Comparison of ENCODE assay signal across 9 cellular contexts in the genomic region with DNA sequence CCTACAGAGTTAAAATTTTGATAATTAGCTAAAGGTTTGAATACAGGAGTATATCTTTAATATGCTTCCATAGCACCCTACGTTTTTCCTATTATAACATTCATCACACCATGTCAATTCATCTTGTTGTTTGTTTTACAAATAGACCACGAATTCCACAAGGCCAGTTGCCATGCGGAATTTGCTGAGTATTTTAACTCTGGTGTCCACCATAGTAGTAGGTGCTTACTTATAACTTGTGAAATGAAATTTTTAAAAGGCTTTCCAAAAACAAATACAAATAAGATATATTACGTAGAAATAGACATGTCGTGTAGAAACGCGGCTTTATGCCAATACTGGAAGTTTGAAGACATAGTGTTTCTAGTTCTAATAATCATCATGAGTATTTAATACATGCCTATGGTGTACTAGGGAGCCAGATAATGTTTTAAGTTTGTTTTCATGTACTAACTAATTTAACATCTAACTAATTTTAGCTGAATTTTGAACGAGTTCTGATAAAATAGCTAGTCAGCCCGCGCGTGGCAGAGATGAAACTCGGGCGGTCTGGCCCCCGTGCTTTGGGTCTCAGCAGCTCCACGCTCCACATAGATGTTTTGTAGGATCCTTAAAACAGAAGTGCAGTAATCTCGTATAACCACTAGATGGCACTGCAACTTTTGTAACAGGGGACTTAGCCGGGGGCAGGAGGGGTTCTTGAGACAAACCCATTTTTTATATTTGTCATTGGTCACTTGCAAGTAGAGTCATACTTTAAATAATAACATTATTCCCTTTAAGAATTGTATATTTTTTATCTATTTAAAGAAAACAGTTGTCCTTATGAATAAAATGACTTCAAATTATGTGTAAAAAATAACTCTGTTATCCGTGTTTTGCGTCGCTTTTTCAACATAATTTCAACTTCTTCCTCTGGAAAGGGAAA. TPM values are rescaled to one million over a fixed set of nuclear protein-coding genes. Genes with fewer than 3 reads are reported as not detected.
A peak's percentile ranks its signal among the peaks of the same experiment; 100 is the strongest.
DNase-seq lines count a peak whose midpoint lies in the region; TF ChIP-seq lines count a peak whose summit lies in the region.
"Had no signal": no experiment of that assay in that cellular context is flagged by ENCODE, and none has a peak within 500 bp of the region (broad histone marks: within the 10 kb centered on the region; RNA-seq: fewer than 3 reads in every experiment).

No MANE protein-coding gene starts in this region.

- CTCF ChIA-PET in CD4-positive, alpha-beta memory T cell (lab: Charles Lee; ENCODE audit: partially characterized antibody) = interaction anchor here (0.6 to 22.5 kb wide), 50 partner anchors 8 to 419 kb away, joined by 3 to 889 read pairs (median 5); a partner anchor contains a TSS

- H3F3A ChIP-seq in neural cell (ENCODE audit: insufficient read depth, low read length, poor library complexity, severe bottlenecking) = no peaks in the 10 kb centered on the region

- H3K4me3 Mint-ChIP-seq in CD4-positive, alpha-beta memory T cell = peak overlapping the region; percentile 37 to 78 (median 72)
- peak overlapping the region; percentile 64 for H3K4me3 Mint-ChIP-seq in activated T-cell treated with anti-CD3 and anti-CD28 coated beads, Interleukin-2, amount 50 U/mL, for 24 hours

- H3K27ac Mint-ChIP-seq in CD4-positive, alpha-beta memory T cell = peak overlapping the region; percentile 72 to 94 (median 85)
- peak overlapping the region; percentile 55 for H3K27ac Mint-ChIP-seq in activated T-cell treated with anti-CD3 and anti-CD28 coated beads, Interleukin-2, amount 50 U/mL, for 24 hours

- no peaks in the 10 kb centered on the region for H4K20me1 ChIP-seq in neural cell (ENCODE audit: insufficient read depth)

- H3K36me3 Mint-ChIP-seq in CD4-positive, alpha-beta memory T cell = peaks cover 32 to 36% of the 10 kb centered on the region in 2 donors
- peaks cover 39% of the 10 kb centered on the region for H3K36me3 Mint-ChIP-seq in activated T-cell treated with anti-CD3 and anti-CD28 coated beads, Interleukin-2, amount 50 U/mL, for 24 hours (ENCODE audit: low read depth)

- H3K27me3 Mint-ChIP-seq in CD4-positive, alpha-beta memory T cell = no peaks in the 10 kb centered on the region
- H3K27me3 Mint-ChIP-seq in activated T-cell treated with anti-CD3 and anti-CD28 coated beads, Interleukin-2, amount 50 U/mL, for 24 hours = no peaks in the 10 kb centered on the region

- H3K9me3 ChIP-seq in CD4-positive, alpha-beta memory T cell (ENCODE audit: control insufficient read depth in 1 of 2, low read length in 2 of 2) = no peaks in the 10 kb centered on the region
- H3K9me3 ChIP-seq in neural cell (ENCODE audit: low read length) = no peaks in the 10 kb centered on the region

- H3K9me2 ChIP-seq in neural cell (ENCODE audit: insufficient read depth, low read length) = no peaks in the 10 kb centered on the region

- peaks cover 55% of the 10 kb centered on the region for H3K4me1 ChIP-seq in CD4-positive, alpha-beta memory T cell (ENCODE audit: insufficient read depth, low read length)

- intact Hi-C loops in CD4-positive, alpha-beta memory T cell (cut with micrococcal nuclease) = loop anchor here (1.0 to 2.0 kb wide), 9 partner anchors 9 to 440 kb away; a partner anchor contains a TSS

- no peak overlapping the region for H3K4me2 ChIP-seq in neural cell (ENCODE audit: low read length)

- DNase-seq in CD4-positive, alpha-beta memory T cell = peak; percentile 67 to 75 (median 72)
- DNase-seq in GM19238 (ENCODE audit: insufficient read length, low spot score) (peak; percentile 26), HT1080 (ENCODE audit: low read depth) (peak; percentile 59), NOMO-1 treated with DMSO at 0.1 percent for 48 hours (lab: John Stamatoyannopoulos, UW; ENCODE audit: unreplicated experiment) (peak; percentile 88), fibroblast of pulmonary artery (ENCODE audit: low read depth) (peak; percentile 73), occipital lobe (lab: John Stamatoyannopoulos, UW) (no peak)
- peak; percentile 72 for DNase-seq in activated T-cell treated with anti-CD3 and anti-CD28 coated beads, Interleukin-2, amount 50 U/mL, for 24 hours

- H2AFZ ChIP-seq in neural cell (ENCODE audit: low read depth, low read length) = no peak overlapping the region

- TF ChIP-seq RAD21 in neural cell (conservative IDR thresholded peaks at IDR 0.05) = peak; percentile 80

- no peak for TF ChIP-seq EP300 in neural cell (conservative IDR thresholded peaks at IDR 0.05; ENCODE audit: poor library complexity, severe bottlenecking)

- TF ChIP-seq CTCF in fibroblast of pulmonary artery (IDR thresholded peaks at IDR 0.05; ENCODE audit: low read length, missing control alignments) (peak; percentile 83), neural cell (IDR thresholded peaks at IDR 0.05; ENCODE audit: poor library complexity, severe bottlenecking) (peak; percentile 80)

- peaks cover 29% of the 10 kb centered on the region for H3K36me3 ChIP-seq in CD4-positive, alpha-beta memory T cell (ENCODE audit: insufficient read depth, low read length)
- no peaks in the 10 kb centered on the region for H3K36me3 ChIP-seq in neural cell (ENCODE audit: insufficient read depth, low read length)

- POLR2A ChIA-PET in CD4-positive, alpha-beta memory T cell (lab: Charles Lee; ENCODE audit: partially characterized antibody) = interaction anchor here (0.8 to 15.8 kb wide), 18 partner anchors 8 to 175 kb away, joined by 3 to 422 read pairs (median 5); a partner anchor contains a TSS

- H3K27me3 ChIP-seq in CD4-positive, alpha-beta memory T cell (ENCODE audit: insufficient read depth, low read length) = no peaks in the 10 kb centered on the region
- H3K27me3 ChIP-seq in neural cell (ENCODE audit: insufficient read depth, low read depth, low read length) = no peaks in the 10 kb centered on the region

- no peaks in the 10 kb centered on the region for H3K79me2 ChIP-seq in neural cell (replicated peaks; ENCODE audit: insufficient read depth, low read length)

- peak overlapping the region; percentile 2 for H3K27ac ChIP-seq in CD4-positive, alpha-beta memory T cell (ENCODE audit: low read depth, low read length)
- H3K27ac ChIP-seq in neural cell (ENCODE audit: low read length) = peak overlapping the region; percentile 18

- H3K4me1 Mint-ChIP-seq in CD4-positive, alpha-beta memory T cell = peaks cover 30 to 51% (median 42%) of the 10 kb centered on the region in 4 donors
- H3K4me1 Mint-ChIP-seq in activated T-cell treated with anti-CD3 and anti-CD28 coated beads, Interleukin-2, amount 50 U/mL, for 24 hours (ENCODE audit: low read depth) = peaks cover 50% of the 10 kb centered on the region

- no peak overlapping the region for H3K9ac ChIP-seq in neural cell (ENCODE audit: low read length)

- peaks cover 0 to 3% (median 0%) of the 10 kb centered on the region in 8 donors for H3K9me3 Mint-ChIP-seq in CD4-positive, alpha-beta memory T cell
- no peaks in the 10 kb centered on the region for H3K9me3 Mint-ChIP-seq in activated T-cell treated with anti-CD3 and anti-CD28 coated beads, Interleukin-2, amount 50 U/mL, for 24 hours

- H3K4me3 ChIP-seq in CD4-positive, alpha-beta memory T cell (ENCODE audit: low read length in 2 of 2) = no peak overlapping the region
- H3K4me3 ChIP-seq in fibroblast of pulmonary artery (replicated peaks; ENCODE audit: low read depth, low read length) (peak overlapping the region; percentile 8), neural cell (ENCODE audit: low read length) (peak overlapping the region; percentile 0)

TF ChIP-seq in neural cell, 6 proteins besides CTCF, POLR2A, EP300 and RAD21:
- TF ChIP-seq EZH2 (IDR thresholded peaks at IDR 0.05; ENCODE audit: borderline replicate concordance, insufficient read depth, low read length, poor library complexity, severe bottlenecking) = no peak
- TF ChIP-seq SMC3 (conservative IDR thresholded peaks at IDR 0.05; ENCODE audit: poor library complexity) = peak; percentile 78

RNA-seq across cellular contexts. Expression of a gene that starts 10.2 kb away (rescaled TPM):
- 10 to 100 TPM; 31.0 to 35.9 TPM for total RNA-seq in CD4-positive, alpha-beta memory T cell
- polyA plus RNA-seq in CD4-positive, alpha-beta memory T cell = 1,000 to 10,000 TPM in 1 of 2 donors, 100 to 1,000 TPM in 1; 145 to 1,121 TPM
- 0.16 TPM in 1 of 2 replicates, not detected in the other for total RNA-seq in HT1080 (2014; rRNA removed; shearing (Covaris generic))
- polyA plus RNA-seq in HT1080 (2015; cell fraction: cytosol; rRNA removed) = not detected in 2 replicates
- 0.24 TPM in 1 of 2 replicates, not detected in the other for polyA plus RNA-seq in HT1080 (2015; cell fraction: nucleus; rRNA removed)
- polyA plus RNA-seq in neural cell = 0.70 and 0.72 TPM in 2 replicates
- 1.7 and 2.4 TPM in 2 replicates for polyA minus RNA-seq in neural cell
- total RNA-seq in occipital lobe = 0.62 TPM

RNA-seq across cellular contexts. Expression of a gene that starts 17.6 kb away (rescaled TPM):
- total RNA-seq in CD4-positive, alpha-beta memory T cell = 1 to 10 TPM; 7.2 to 8.6 TPM
- polyA plus RNA-seq in CD4-positive, alpha-beta memory T cell = 1 to 10 TPM; 4.3 to 7.5 TPM
- total RNA-seq in HT1080 (2014; rRNA removed; shearing (Covaris generic)) = not detected in 2 replicates
- polyA plus RNA-seq in HT1080 (2015; cell fraction: cytosol; rRNA removed) = not detected in 2 replicates
- not detected in 2 replicates for polyA plus RNA-seq in HT1080 (2015; cell fraction: nucleus; rRNA removed)
- polyA plus RNA-seq in neural cell = not detected in 2 replicates
- polyA minus RNA-seq in neural cell = not detected in 2 replicates
- total RNA-seq in occipital lobe = not detected
- total RNA-seq: temporal lobe had no signal

Comparison
In these comparisons a context has a peak if more than half of its experiments do, and no peak if none do; other contexts are left out.
1. H3K4me3 ChIP-seq: peak in fibroblast of pulmonary artery (single experiment) and neural cell (single experiment); none in CD4-positive, alpha-beta memory T cell (0 of 2).
2. RNA of a gene that starts 10.2 kb away (total RNA-seq): 31.0 to 35.9 TPM in CD4-positive, alpha-beta memory T cell; 0.62 TPM in occipital lobe (single experiment) and 0.16 TPM in HT1080; every median in the first group is over 10 times any median in the second.